In the genomic region with DNA sequence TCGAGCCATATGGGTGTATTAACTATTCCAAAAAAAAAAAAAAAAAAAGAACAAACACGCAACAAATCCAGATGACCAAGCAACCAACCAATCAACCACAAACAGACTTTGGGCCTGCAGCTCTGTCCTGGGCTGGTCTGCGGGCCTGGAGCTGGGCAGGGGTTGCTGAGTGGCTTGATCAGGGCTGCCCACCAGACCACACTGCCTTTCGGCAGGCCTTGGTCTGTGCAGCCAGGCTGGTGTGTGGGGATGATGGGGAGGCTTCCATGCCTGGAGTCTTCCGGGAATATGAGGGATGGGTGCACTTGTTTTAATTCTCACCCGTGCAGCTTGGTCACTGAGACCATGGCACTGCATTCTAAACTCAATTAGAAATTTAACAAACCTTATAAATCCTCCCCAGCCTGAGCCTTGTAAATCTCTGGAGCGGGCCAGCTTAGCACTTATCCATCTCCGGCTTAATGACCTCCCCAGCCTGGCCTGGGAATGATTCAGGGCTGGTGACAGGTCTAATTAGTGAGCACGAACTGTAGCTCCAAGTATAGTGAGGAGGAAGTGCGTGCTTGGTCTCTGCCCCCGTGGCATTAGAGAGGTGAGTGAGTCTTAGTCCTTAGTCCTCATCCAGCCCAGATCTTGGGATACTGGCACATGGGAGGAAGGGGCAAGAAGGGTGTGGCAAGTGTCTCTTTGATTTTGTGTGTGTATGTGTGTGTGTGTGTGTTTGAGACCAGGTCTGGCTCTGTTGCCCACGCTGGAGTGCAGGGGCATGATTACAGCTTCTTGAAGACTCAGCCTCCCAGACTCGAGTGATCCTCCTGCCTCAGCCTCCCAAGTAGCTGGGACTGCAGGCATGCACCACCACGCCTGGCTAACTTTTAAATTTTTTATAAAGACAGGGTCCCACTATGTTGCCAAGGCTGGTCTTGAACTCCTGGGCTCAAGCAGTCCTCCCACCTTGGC, we compare ENCODE assay signal across 16 cellular contexts.
"Had no signal": no experiment of that assay in that cellular context is flagged by ENCODE, and none has a peak within 500 bp of the region (broad histone marks: within the 10 kb centered on the region; RNA-seq: fewer than 3 reads in every experiment).

No MANE protein-coding gene starts in this region.

- H3K27ac ChIP-seq: right atrium auricular region, thoracic aorta had no signal

- H3K27ac Mint-ChIP-seq: activated B cell treated with CpG ODN at 0.5 μM for 24 hours; activated CD4-positive, alpha-beta memory T cell treated with anti-CD3 and anti-CD28 coated beads for 36 hours; activated naive CD4-positive, alpha-beta T cell treated with anti-CD3 and anti-CD28 coated beads, Interleukin-2, amount 50 U/mL, for 24 hours; effector memory CD8-positive, alpha-beta T cell; progenitor cell of endocrine pancreas; stimulated activated naive CD8-positive, alpha-beta T cell treated with anti-CD3 and anti-CD28 coated beads, Interleukin-15, amount 100 ng/mL, for 72 hours; T-helper 2 cell treated with Interferon-gamma antibody and Interleukin-4, amounts not matched to agents 5 μg/mL and 100 μg/mL, for 36 hours had no signal

- DNase-seq: activated B cell treated with CpG ODN at 0.5 μM for 24 hours; activated CD4-positive, alpha-beta memory T cell treated with anti-CD3 and anti-CD28 coated beads for 36 hours; activated CD4-positive, alpha-beta T cell treated with anti-CD3 and anti-CD28 coated beads for 4 hours; activated T-cell treated with anti-CD3 and anti-CD28 coated beads, Interleukin-2, amount 50 U/mL, for 4 hours; dermis blood vessel endothelial cell; effector memory CD8-positive, alpha-beta T cell; foreskin fibroblast; hypothalamus; stimulated activated naive CD8-positive, alpha-beta T cell treated with anti-CD3 and anti-CD28 coated beads, Interleukin-15, amount 100 ng/mL, for 72 hours had no signal

- H3K4me3 ChIP-seq: right atrium auricular region, thoracic aorta had no signal

- H3K36me3 Mint-ChIP-seq: activated CD4-positive, alpha-beta memory T cell treated with anti-CD3 and anti-CD28 coated beads for 36 hours; activated naive CD4-positive, alpha-beta T cell treated with anti-CD3 and anti-CD28 coated beads, Interleukin-2, amount 50 U/mL, for 24 hours had no signal

- H3K9me3 ChIP-seq: right atrium auricular region, thoracic aorta had no signal

- FAIRE-seq: keratinocyte had no signal

- H3K4me1 Mint-ChIP-seq: activated B cell treated with CpG ODN at 0.5 μM for 24 hours; activated naive CD4-positive, alpha-beta T cell treated with anti-CD3 and anti-CD28 coated beads, Interleukin-2, amount 50 U/mL, for 24 hours; stimulated activated naive CD8-positive, alpha-beta T cell treated with anti-CD3 and anti-CD28 coated beads, Interleukin-15, amount 100 ng/mL, for 72 hours had no signal

- ATAC-seq: activated T-cell treated with anti-CD3 and anti-CD28 coated beads, Interleukin-2, amount 50 U/mL, for 4 hours; effector memory CD8-positive, alpha-beta T cell; left lobe of liver; stimulated activated naive CD8-positive, alpha-beta T cell treated with anti-CD3 and anti-CD28 coated beads, Interleukin-15, amount 100 ng/mL, for 72 hours had no signal

- H3K4me3 Mint-ChIP-seq: activated B cell treated with CpG ODN at 0.5 μM for 24 hours; activated CD4-positive, alpha-beta memory T cell treated with anti-CD3 and anti-CD28 coated beads for 36 hours; activated naive CD4-positive, alpha-beta T cell treated with anti-CD3 and anti-CD28 coated beads, Interleukin-2, amount 50 U/mL, for 24 hours; activated T-cell treated with anti-CD3 and anti-CD28 coated beads, Interleukin-2, amount 50 U/mL, for 4 hours; effector memory CD8-positive, alpha-beta T cell; stimulated activated naive CD8-positive, alpha-beta T cell treated with anti-CD3 and anti-CD28 coated beads, Interleukin-15, amount 100 ng/mL, for 72 hours; T-helper 2 cell treated with Interferon-gamma antibody and Interleukin-4, amounts not matched to agents 5 μg/mL and 100 μg/mL, for 36 hours had no signal

- H3K9me3 Mint-ChIP-seq: activated B cell treated with CpG ODN at 0.5 μM for 24 hours; activated CD4-positive, alpha-beta memory T cell treated with anti-CD3 and anti-CD28 coated beads for 36 hours; activated naive CD4-positive, alpha-beta T cell treated with anti-CD3 and anti-CD28 coated beads, Interleukin-2, amount 50 U/mL, for 24 hours; activated T-cell treated with anti-CD3 and anti-CD28 coated beads, Interleukin-2, amount 50 U/mL, for 4 hours; effector memory CD8-positive, alpha-beta T cell; stimulated activated naive CD8-positive, alpha-beta T cell treated with anti-CD3 and anti-CD28 coated beads, Interleukin-15, amount 100 ng/mL, for 72 hours; T-helper 2 cell treated with Interferon-gamma antibody and Interleukin-4, amounts not matched to agents 5 μg/mL and 100 μg/mL, for 36 hours had no signal

- H3K36me3 ChIP-seq: right atrium auricular region, thoracic aorta had no signal

- H3K4me1 ChIP-seq: right atrium auricular region had no signal
